ENCODE assay signal across 14 cellular contexts in genomic region chr6:155693573-155694428, GRCh38.
DNase-seq lines count a peak whose midpoint lies in the region; ATAC-seq and TF ChIP-seq lines count a peak whose summit lies in the region.
"Had no signal": no experiment of that assay in that cellular context is flagged by ENCODE, and none has a peak within 500 bp of the region (broad histone marks: within the 10 kb centered on the region; RNA-seq: fewer than 3 reads in every experiment).

No MANE protein-coding gene starts in this region.

- no peak overlapping the region for H3K4me3 ChIP-seq in SK-N-MC
- H3K4me3 ChIP-seq in liver (ENCODE audit: low read depth in 1 of 3, low read length in 3 of 3), result no peak overlapping the region
- H3K4me3 ChIP-seq: skin epidermis had no signal

- TF ChIP-seq CTCF in liver (IDR thresholded peaks at IDR 0.05; ENCODE audit: low read depth, low read length, missing input control) (no peak), glutamatergic neuron (IDR thresholded peaks at IDR 0.05; ENCODE audit: partially characterized antibody, unreplicated experiment) (no peak)

- no peaks in the 10 kb centered on the region for H3K4me1 Mint-ChIP-seq in glutamatergic neuron (ENCODE audit: low read depth, unreplicated experiment)
- H3K4me1 Mint-ChIP-seq: stimulated activated effector memory CD8-positive, alpha-beta T cell treated with anti-CD3 and anti-CD28 coated beads, Interleukin-12 subunit alpha, Interleukin-12 subunit beta, amount 100 ng/mL, for 72 hours had no signal

- TF ChIP-seq RAD21 in liver (IDR thresholded peaks at IDR 0.05), result peak; percentile 4 to 16

- no peak overlapping the region for H3K27ac Mint-ChIP-seq in glutamatergic neuron (ENCODE audit: unreplicated experiment)
- H3K27ac Mint-ChIP-seq: stimulated activated effector memory CD8-positive, alpha-beta T cell treated with anti-CD3 and anti-CD28 coated beads, Interleukin-12 subunit alpha, Interleukin-12 subunit beta, amount 100 ng/mL, for 72 hours had no signal

- no peaks in the 10 kb centered on the region for H3K9me3 Mint-ChIP-seq in glutamatergic neuron (ENCODE audit: unreplicated experiment)
- H3K9me3 Mint-ChIP-seq: stimulated activated effector memory CD8-positive, alpha-beta T cell treated with anti-CD3 and anti-CD28 coated beads, Interleukin-12 subunit alpha, Interleukin-12 subunit beta, amount 100 ng/mL, for 72 hours had no signal

- H3K9me3 ChIP-seq in SK-N-MC (ENCODE audit: low read depth, low read length) (no peaks in the 10 kb centered on the region), liver (ENCODE audit: control insufficient read depth in 4 of 4, low read length in 3 of 4) (no peaks in the 10 kb centered on the region)

- no peaks in the 10 kb centered on the region for H3K27me3 ChIP-seq in liver (ENCODE audit: control insufficient read depth in 4 of 4, insufficient read depth in 4 of 4, low read length in 3 of 4)

- H3K36me3 ChIP-seq in SK-N-MC (ENCODE audit: insufficient read depth, low read length) (no peaks in the 10 kb centered on the region), liver (ENCODE audit: control insufficient read depth in 4 of 4, insufficient read depth in 3 of 4, low read depth in 1 of 4, low read length in 3 of 4) (no peaks in the 10 kb centered on the region)

- H3K9ac ChIP-seq in SK-N-MC (ENCODE audit: insufficient read length) (no peak overlapping the region), liver (ENCODE audit: low read depth in 1 of 2, low read length in 2 of 2) (no peak overlapping the region)

- no peak overlapping the region for H3K4me3 Mint-ChIP-seq in glutamatergic neuron (ENCODE audit: unreplicated experiment)
- H3K4me3 Mint-ChIP-seq: stimulated activated effector memory CD8-positive, alpha-beta T cell treated with anti-CD3 and anti-CD28 coated beads, Interleukin-12 subunit alpha, Interleukin-12 subunit beta, amount 100 ng/mL, for 72 hours had no signal

- DNase-seq in COR-L47 (lab: John Stamatoyannopoulos, UW), result peak; percentile 12
- peak; percentile 79 for DNase-seq in NCI-H146 (lab: John Stamatoyannopoulos, UW)
- no peak for DNase-seq in SK-N-MC (ENCODE audit: low read depth, low spot score)
- DNase-seq in glutamatergic neuron, result no peak
- DNase-seq in Right ventricle myocardium superior, result no peak
- DNase-seq in GF-D8 (lab: John Stamatoyannopoulos, UW), result no peak
- DNase-seq: activated naive CD4-positive, alpha-beta T cell treated with Interleukin-2 at 50 U/mL for 16 hours; dermis blood vessel endothelial cell had no signal

- peaks cover 0 to 8% (median 1%) of the 10 kb centered on the region in 4 donors for H3K4me1 ChIP-seq in liver (ENCODE audit: control insufficient read depth in 4 of 4, insufficient read depth in 4 of 4, low read length in 3 of 4)

- H3K27ac ChIP-seq in SK-N-MC (0 out of 2 replicates have a peak overlapping the region, but pooled peaks have one; percentile 25), liver (ENCODE audit: low read depth in 1 of 2, low read length in 2 of 2) (peak overlapping the region in 1 of 2 donors; percentile 38)
- H3K27ac ChIP-seq: skin epidermis had no signal

- H3K27me3 Mint-ChIP-seq in glutamatergic neuron (ENCODE audit: unreplicated experiment), result no peaks in the 10 kb centered on the region

- intact Hi-C loops in Right ventricle myocardium superior (cut with DNase I), result no loop called here

- ATAC-seq in HG03045 (IDR thresholded peaks at IDR 0.05; ENCODE audit: unreplicated experiment), result no peak
- ATAC-seq in Right ventricle myocardium superior (ENCODE audit: poor library complexity), result no peak
- ATAC-seq: activated CD4-positive, CD25-positive, alpha-beta regulatory T cell treated with anti-CD3 and anti-CD28 coated beads, Interleukin-2, amount 50 U/mL, for 24 hours; Right ventricle myocardium inferior; stimulated activated effector memory CD8-positive, alpha-beta T cell treated with anti-CD3 and anti-CD28 coated beads, Interleukin-12 subunit alpha, Interleukin-12 subunit beta, amount 100 ng/mL, for 72 hours had no signal

- 58% methylated on average over 10 of the region's 10 CpGs for WGBS in liver

- H3K36me3 Mint-ChIP-seq in glutamatergic neuron (ENCODE audit: unreplicated experiment), result no peaks in the 10 kb centered on the region
- H3K36me3 Mint-ChIP-seq: stimulated activated effector memory CD8-positive, alpha-beta T cell treated with anti-CD3 and anti-CD28 coated beads, Interleukin-12 subunit alpha, Interleukin-12 subunit beta, amount 100 ng/mL, for 72 hours had no signal

TF ChIP-seq in liver, 16 proteins besides CTCF, POLR2A, EP300 and RAD21:
- no peak for TF ChIP-seq FOXA2 (IDR thresholded peaks at IDR 0.05)
- peak; percentile 66 to 81 for TF ChIP-seq HNF4A (conservative IDR thresholded peaks at IDR 0.05)
- peak in 1 of 2 donors; percentile 6 for TF ChIP-seq RXRA (IDR thresholded peaks at IDR 0.05)
- peak; percentile 22 for TF ChIP-seq ZBTB33 (IDR thresholded peaks at IDR 0.05)
- peak; percentile 86 for TF ChIP-seq SP1 (IDR thresholded peaks at IDR 0.05)
TF ChIP-seq in liver: peak in this region for 4.

Comparison
In these comparisons a context has a peak if more than half of its experiments do, and no peak if none do; other contexts are left out.
1. DNase-seq: peak in COR-L47 (single experiment) and NCI-H146 (single experiment); none in SK-N-MC (single experiment), glutamatergic neuron (single experiment), Right ventricle myocardium superior (single experiment) and GF-D8 (single experiment).